ENCODE assay signal across 8 cellular contexts in genomic region chr12:57240926-57241555, GRCh38. TPM values are rescaled to one million over a fixed set of nuclear protein-coding genes. Genes with fewer than 3 reads are reported as not detected.
DNase-seq lines count a peak whose midpoint lies in the region; FAIRE-seq and TF ChIP-seq lines count a peak whose summit lies in the region.

No MANE protein-coding gene starts in this region.

- DNase-seq in left ventricle myocardium inferior (no peak), right atrium auricular region (ENCODE audit: low spot score) (no peak), RPMI8226 (peak; percentile 33), endodermal cell (peak; percentile 88), urothelium cell line (ENCODE audit: low spot score) (no peak), lower leg skin (ENCODE audit: low spot score in 2 of 2) (no peak), kidney tubule cell (ENCODE audit: low spot score) (no peak)

- H3K9me3 ChIP-seq in left ventricle myocardium inferior (replicated peaks) (no peaks in the 10 kb centered on the region), right atrium auricular region (no peaks in the 10 kb centered on the region), endodermal cell (ENCODE audit: control insufficient read depth, low read length) (no peaks in the 10 kb centered on the region), skeletal muscle tissue (ENCODE audit: control insufficient read depth in 3 of 3, low read length in 3 of 3) (no peaks in the 10 kb centered on the region)

- no peaks in the 10 kb centered on the region for H3K36me3 ChIP-seq in left ventricle myocardium inferior
- H3K36me3 ChIP-seq in right atrium auricular region, result no peaks in the 10 kb centered on the region
- H3K36me3 ChIP-seq in endodermal cell (ENCODE audit: control insufficient read depth, insufficient read depth, low read length), result no peaks in the 10 kb centered on the region
- peaks cover 12 to 14% (median 14%) of the 10 kb centered on the region in 3 donors for H3K36me3 ChIP-seq in skeletal muscle tissue (ENCODE audit: control insufficient read depth in 3 of 3, insufficient read depth in 3 of 3, low read length in 3 of 3)

- H3K27ac ChIP-seq in left ventricle myocardium inferior (replicated peaks) (no peak overlapping the region), right atrium auricular region (no peak overlapping the region), endodermal cell (ENCODE audit: low read depth, low read length) (peak overlapping the region; percentile 92), skeletal muscle tissue (ENCODE audit: low read depth, low read length) (no peak overlapping the region)

- H3K4me3 Mint-ChIP-seq in endodermal cell, result peak overlapping the region; percentile 40

- H3K4me1 ChIP-seq in left ventricle myocardium inferior, result peaks cover 72% of the 10 kb centered on the region
- peaks cover 0 to 71% of the 10 kb centered on the region in 2 donors for H3K4me1 ChIP-seq in right atrium auricular region
- peaks cover 6% of the 10 kb centered on the region for H3K4me1 ChIP-seq in endodermal cell (ENCODE audit: control insufficient read depth, insufficient read depth, low read length)
- peaks cover 60 to 87% (median 77%) of the 10 kb centered on the region in 3 donors for H3K4me1 ChIP-seq in skeletal muscle tissue (ENCODE audit: control insufficient read depth in 3 of 3, insufficient read depth in 3 of 3, low read length in 3 of 3)

- FAIRE-seq in urothelium cell line (lab: Jason Lieb, UNC), result no peak

- H3K4me3 ChIP-seq in left ventricle myocardium inferior, result peak overlapping the region; percentile 69
- H3K4me3 ChIP-seq in right atrium auricular region, result peak overlapping the region in 1 of 2 donors; percentile 54
- H3K4me3 ChIP-seq in endodermal cell (ENCODE audit: low read length), result no peak overlapping the region
- peak overlapping the region; percentile 40 to 73 (median 66) for H3K4me3 ChIP-seq in skeletal muscle tissue (ENCODE audit: low read length in 3 of 3)
- no peak overlapping the region for H3K4me3 ChIP-seq in lower leg skin (ENCODE audit: low read depth, poor library complexity, severe bottlenecking)

- no peak overlapping the region for H3K27ac Mint-ChIP-seq in endodermal cell

- intact Hi-C loops in left ventricle myocardium inferior (cut with micrococcal nuclease) (no loop called here), lower leg skin (cut with DNase I; ENCODE audit: low total_unique reads) (loop anchor here (2.0 kb wide), 1 partner anchor 26 kb away; no protein-coding TSS in a partner anchor)

- H3K4me1 Mint-ChIP-seq in endodermal cell, result peaks cover 30% of the 10 kb centered on the region

- no peak for TF ChIP-seq POLR2A in lower leg skin (IDR thresholded peaks at IDR 0.05)

- H3K27me3 ChIP-seq in left ventricle myocardium inferior (ENCODE audit: low read depth) (peaks cover 87% of the 10 kb centered on the region), right atrium auricular region (peaks cover 14 to 31% of the 10 kb centered on the region in 2 donors), endodermal cell (ENCODE audit: control insufficient read depth, insufficient read depth, low read length, poor library complexity, severe bottlenecking) (peaks cover 81% of the 10 kb centered on the region), skeletal muscle tissue (ENCODE audit: control insufficient read depth in 3 of 3, insufficient read depth in 3 of 3, low read length in 3 of 3) (peaks cover 25 to 53% (median 34%) of the 10 kb centered on the region in 3 donors)

- H3K9me3 Mint-ChIP-seq in endodermal cell, result no peaks in the 10 kb centered on the region

- H3K27me3 Mint-ChIP-seq in endodermal cell (ENCODE audit: insufficient read depth), result peaks cover 88% of the 10 kb centered on the region

- TF ChIP-seq CTCF in left ventricle myocardium inferior (IDR thresholded peaks at IDR 0.05; ENCODE audit: borderline replicate concordance), result no peak
- TF ChIP-seq CTCF in right atrium auricular region (IDR thresholded peaks at IDR 0.05), result no peak
- peak; percentile 53 for TF ChIP-seq CTCF in endodermal cell (conservative IDR thresholded peaks at IDR 0.05)
- no peak for TF ChIP-seq CTCF in lower leg skin (IDR thresholded peaks at IDR 0.05)

- WGBS in endodermal cell (ENCODE audit: insufficient coverage in 1 of 2, insufficient read length in 1 of 2), 2 experiments, result 11 to 16% methylated on average over 14 to 29 of the region's 30 CpGs
- WGBS in lower leg skin, 2 donors, result 7 to 25% methylated on average over 14 to 24 of the region's 30 CpGs

- H3K36me3 Mint-ChIP-seq in endodermal cell (ENCODE audit: low read depth), result no peaks in the 10 kb centered on the region

- no peak overlapping the region for H3K9ac ChIP-seq in endodermal cell (ENCODE audit: extremely low read depth, low read length, poor library complexity, severe bottlenecking)
- peak overlapping the region in 2 of 3 donors; percentile 38 to 54 for H3K9ac ChIP-seq in skeletal muscle tissue (ENCODE audit: low read depth in 1 of 3, low read length in 3 of 3)

RNA-seq across cellular contexts. Expression of gene STAC3, which starts 9.9 kb away (rescaled TPM):
- total RNA-seq in left ventricle myocardium inferior (0.69 TPM), right atrium auricular region (under 1 TPM; 0.48 to 0.59 TPM), endodermal cell (1 to 10 TPM; 5.9 to 6.8 TPM), skeletal muscle tissue (166 TPM), lower leg skin (1 to 10 TPM in 2 of 4 donors, under 1 TPM in 2; 0.71 to 3.8 (median 1.5) TPM)
- polyA plus RNA-seq in endodermal cell (2013, experiment 1 of 2), result 2.5 TPM
- 1.9 TPM for polyA plus RNA-seq in endodermal cell (2013, experiment 2 of 2)

RNA-seq across cellular contexts. Expression of gene SHMT2, which starts 11.5 kb away (rescaled TPM):
- total RNA-seq in left ventricle myocardium inferior (22.9 TPM), right atrium auricular region (10 to 100 TPM; 16.6 to 33.0 TPM), endodermal cell (100 to 1,000 TPM in 1 of 2 donors, 10 to 100 TPM in 1; 76.7 to 134 TPM), skeletal muscle tissue (91.3 TPM), lower leg skin (10 to 100 TPM; 62.4 to 71.8 (median 67.4) TPM)
- polyA plus RNA-seq in endodermal cell (2013, experiment 1 of 2), result 141 TPM
- polyA plus RNA-seq in endodermal cell (2013, experiment 2 of 2), result 96.2 TPM

RNA-seq across cellular contexts. Expression of gene NXPH4, which starts 24.4 kb away (rescaled TPM):
- 0.44 TPM for total RNA-seq in left ventricle myocardium inferior
- 1 to 10 TPM in 1 of 2 donors, under 1 TPM in 1; 0.28 to 1.1 TPM for total RNA-seq in right atrium auricular region
- 1 to 10 TPM in 1 of 2 donors, under 1 TPM in 1; 0.31 to 1.1 TPM for total RNA-seq in endodermal cell
- polyA plus RNA-seq in endodermal cell (2013, experiment 1 of 2), result 7.8 TPM
- 6.4 TPM for polyA plus RNA-seq in endodermal cell (2013, experiment 2 of 2)
- total RNA-seq in skeletal muscle tissue, result not detected
- 10 to 100 TPM; 18.4 to 21.3 (median 19.9) TPM for total RNA-seq in lower leg skin

Comparison
In these comparisons a context has a peak if more than half of its experiments do, and no peak if none do; other contexts are left out.
1. DNase-seq: peak in RPMI8226 (single experiment) and endodermal cell (single experiment); none in left ventricle myocardium inferior (single experiment), right atrium auricular region (single experiment), urothelium cell line (single experiment), lower leg skin (0 of 2) and kidney tubule cell (single experiment).
2. H3K4me3 ChIP-seq: peak in left ventricle myocardium inferior (single experiment) and skeletal muscle tissue (3 of 3); none in endodermal cell (single experiment) and lower leg skin (single experiment).
3. RNA of gene STAC3, which starts 9.9 kb away (total RNA-seq): 166 TPM in skeletal muscle tissue (single experiment); 5.9 to 6.8 TPM in endodermal cell, 0.71 to 3.8 TPM in lower leg skin, 0.69 TPM in left ventricle myocardium inferior (single experiment) and 0.48 to 0.59 TPM in right atrium auricular region; every median in the first group is over 10 times any median in the second.
4. RNA of gene NXPH4, which starts 24.4 kb away (total RNA-seq): 18.4 to 21.3 TPM in lower leg skin; 0.28 to 1.1 TPM in right atrium auricular region, 0.31 to 1.1 TPM in endodermal cell, 0.44 TPM in left ventricle myocardium inferior (single experiment) and not detected in skeletal muscle tissue (single experiment); every median in the first group is over 4 times any median in the second.